19 cellular contexts compared by ENCODE assay signal in the genomic region with DNA sequence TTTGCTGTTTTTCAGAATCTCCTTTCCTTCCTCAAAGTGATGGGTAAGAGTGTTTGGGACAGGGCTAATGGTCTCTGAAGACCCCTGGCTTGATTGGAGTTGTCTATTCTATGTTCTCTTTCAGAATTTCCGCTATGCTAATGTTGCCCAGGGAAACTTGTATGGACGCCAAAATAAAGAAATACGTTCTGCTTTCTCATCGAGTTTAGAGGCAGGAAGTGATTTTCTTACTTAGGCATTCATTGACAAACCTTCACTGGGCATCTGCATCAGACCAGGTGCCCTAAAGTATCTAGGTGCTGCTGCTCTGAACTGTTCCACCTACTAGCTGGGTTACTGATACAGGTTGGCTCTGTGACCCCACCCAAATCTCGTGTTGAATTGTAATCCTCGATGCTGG.
A peak's percentile ranks its signal among the peaks of the same experiment; 100 is the strongest.
DNase-seq lines count a peak whose midpoint lies in the region; ATAC-seq and TF ChIP-seq lines count a peak whose summit lies in the region.
"Had no signal": no experiment of that assay in that cellular context is flagged by ENCODE, and none has a peak within 500 bp of the region (broad histone marks: within the 10 kb centered on the region; RNA-seq: fewer than 3 reads in every experiment).

No MANE protein-coding gene starts in this region.

- H4K20me1 ChIP-seq in mammary epithelial cell (ENCODE audit: insufficient read depth, low read length), result no peaks in the 10 kb centered on the region
- H4K20me1 ChIP-seq: BLaER1 had no signal

- H3K27ac ChIP-seq in mammary epithelial cell (ENCODE audit: insufficient read depth, low read depth, low read length), result no peak overlapping the region
- H3K27ac ChIP-seq in breast epithelium, result no peak overlapping the region
- no peak overlapping the region for H3K27ac ChIP-seq in esophagus squamous epithelium
- H3K27ac ChIP-seq: 22Rv1, BLaER1, C4-2B, GM23248 had no signal

- no peak overlapping the region for H3K27ac Mint-ChIP-seq in effector memory CD8-positive, alpha-beta T cell
- H3K27ac Mint-ChIP-seq: B cell; CD4-positive, CD25-positive, alpha-beta regulatory T cell; CD8-positive, alpha-beta T cell had no signal

- H3K27me3 ChIP-seq in mammary epithelial cell (ENCODE audit: insufficient read depth, low read length), result no peaks in the 10 kb centered on the region
- no peaks in the 10 kb centered on the region for H3K27me3 ChIP-seq in breast epithelium
- no peaks in the 10 kb centered on the region for H3K27me3 ChIP-seq in esophagus squamous epithelium
- H3K27me3 ChIP-seq: BLaER1 had no signal

- H3K4me1 ChIP-seq in mammary epithelial cell (ENCODE audit: insufficient read depth, low read length), result no peaks in the 10 kb centered on the region
- H3K4me1 ChIP-seq in breast epithelium, result no peaks in the 10 kb centered on the region
- no peaks in the 10 kb centered on the region for H3K4me1 ChIP-seq in esophagus squamous epithelium
- H3K4me1 ChIP-seq: BLaER1, Caco-2 had no signal

- dilution Hi-C loops in mammary epithelial cell (cut with HindIII; ENCODE audit: low sequenced_read_pairs), result no loop called here

- H3K4me1 Mint-ChIP-seq in effector memory CD8-positive, alpha-beta T cell (ENCODE audit: low read depth in 2 of 2), result no peaks in the 10 kb centered on the region
- H3K4me1 Mint-ChIP-seq: B cell; CD4-positive, CD25-positive, alpha-beta regulatory T cell had no signal

- no peaks in the 10 kb centered on the region for H3K36me3 ChIP-seq in mammary epithelial cell (ENCODE audit: insufficient read depth, low read length)
- no peaks in the 10 kb centered on the region for H3K36me3 ChIP-seq in breast epithelium
- H3K36me3 ChIP-seq in esophagus squamous epithelium, result no peaks in the 10 kb centered on the region
- H3K36me3 ChIP-seq: BLaER1 had no signal

- TF ChIP-seq POLR2A in breast epithelium (IDR thresholded peaks at IDR 0.05), result no peak
- TF ChIP-seq POLR2A in esophagus squamous epithelium (IDR thresholded peaks at IDR 0.05), result no peak

- 15% methylated on average over 6 of the region's 6 CpGs for WGBS in mammary epithelial cell (ENCODE audit: low coverage, missing lambda C conversion rate)
- WGBS in esophagus squamous epithelium, 2 donors, result 61 to 78% methylated on average over 6 of the region's 6 CpGs

- H2AFZ ChIP-seq in mammary epithelial cell (ENCODE audit: low read depth, low read length), result no peak overlapping the region
- H2AFZ ChIP-seq: GM23248 had no signal

- intact Hi-C loops in mammary epithelial cell (cut with micrococcal nuclease) (no loop called here), breast epithelium (cut with DNase I; ENCODE audit: low total_unique reads) (no loop called here), esophagus squamous epithelium (cut with DNase I) (no loop called here)

- H3K4me2 ChIP-seq in mammary epithelial cell (ENCODE audit: insufficient read depth, low read depth, low read length), result no peak overlapping the region
- H3K4me2 ChIP-seq: BLaER1 had no signal

- H3K79me2 ChIP-seq in mammary epithelial cell (ENCODE audit: insufficient read depth, low read length), result no peaks in the 10 kb centered on the region

- peak; percentile 47 for DNase-seq in mammary epithelial cell
- DNase-seq in breast epithelium (ENCODE audit: low spot score in 2 of 2), result no peak
- peak; percentile 49 for DNase-seq in astrocyte of the hippocampus (ENCODE audit: low read depth, low spot score)
- peak; percentile 75 for DNase-seq in kidney glomerular epithelial cell (lab: John Stamatoyannopoulos, UW)
- no peak for DNase-seq in effector memory CD8-positive, alpha-beta T cell
- DNase-seq in esophagus squamous epithelium (lab: John Stamatoyannopoulos, UW), result no peak
- DNase-seq in pons (ENCODE audit: low spot score), result no peak
- DNase-seq: Caco-2; CD4-positive, CD25-positive, alpha-beta regulatory T cell; CD8-positive, alpha-beta T cell; DMS153; DND-41; GM23248; H7; HCEC 1CT had no signal

- no peak for TF ChIP-seq CTCF in mammary epithelial cell (conservative IDR thresholded peaks at IDR 0.05 in 1 of 2, IDR thresholded peaks at IDR 0.05 in 1 of 2; ENCODE audit: extremely low read depth in 1 of 2, insufficient read depth in 1 of 2, low read depth in 1 of 2, low read length in 2 of 2)
- TF ChIP-seq CTCF in breast epithelium (IDR thresholded peaks at IDR 0.05), result no peak
- no peak for TF ChIP-seq CTCF in esophagus squamous epithelium (IDR thresholded peaks at IDR 0.05)

- BruUV-seq in mammary epithelial cell (replicated peaks; lab: Mats Ljungman, UMichigan), result no TSS peak

- no peak overlapping the region for H3K4me3 ChIP-seq in mammary epithelial cell (replicated peaks in 1 of 3; ENCODE audit: insufficient read depth in 1 of 3, low read depth in 2 of 3, low read length in 3 of 3)
- H3K4me3 ChIP-seq in breast epithelium, result no peak overlapping the region
- no peak overlapping the region for H3K4me3 ChIP-seq in esophagus squamous epithelium
- H3K4me3 ChIP-seq: BLaER1, GM23248 had no signal

- peaks cover 5 to 9% of the 10 kb centered on the region in 2 donors for H3K9me3 Mint-ChIP-seq in effector memory CD8-positive, alpha-beta T cell

- H3K9me3 ChIP-seq in mammary epithelial cell (replicated peaks; ENCODE audit: insufficient read depth, low read length) (peaks cover 18% of the 10 kb centered on the region), breast epithelium (no peaks in the 10 kb centered on the region), esophagus squamous epithelium (no peaks in the 10 kb centered on the region)
- H3K9me3 ChIP-seq: BLaER1, Caco-2 had no signal

- in situ Hi-C loops in mammary epithelial cell (cut with MboI; ENCODE audit: low sequenced_read_pairs in 2 of 2), result no loop called here

- H3K36me3 Mint-ChIP-seq in effector memory CD8-positive, alpha-beta T cell (ENCODE audit: insufficient read depth), result no peaks in the 10 kb centered on the region
- H3K36me3 Mint-ChIP-seq: CD4-positive, CD25-positive, alpha-beta regulatory T cell; CD8-positive, alpha-beta T cell had no signal

- CTCF ChIA-PET in mammary epithelial cell (lab: Charles Lee; ENCODE audit: low non-redundant PET), result no interaction called here

- no peak overlapping the region for H3K9ac ChIP-seq in mammary epithelial cell (ENCODE audit: insufficient read depth, low read length)
- H3K9ac ChIP-seq: BLaER1, GM23248 had no signal

- no peak overlapping the region for H3K4me3 Mint-ChIP-seq in effector memory CD8-positive, alpha-beta T cell
- H3K4me3 Mint-ChIP-seq: B cell; CD4-positive, CD25-positive, alpha-beta regulatory T cell; CD8-positive, alpha-beta T cell had no signal

- no peak for ATAC-seq in effector memory CD8-positive, alpha-beta T cell (replicated peaks)
- ATAC-seq: CD8-positive, alpha-beta T cell had no signal

- H3K27me3 Mint-ChIP-seq in effector memory CD8-positive, alpha-beta T cell, result no peaks in the 10 kb centered on the region
- H3K27me3 Mint-ChIP-seq: B cell; CD4-positive, CD25-positive, alpha-beta regulatory T cell had no signal

Comparison
In these comparisons a context has a peak if more than half of its experiments do, and no peak if none do; other contexts are left out.
1. DNase-seq: peak in mammary epithelial cell (single experiment), astrocyte of the hippocampus (single experiment) and kidney glomerular epithelial cell (single experiment); none in breast epithelium (0 of 2), effector memory CD8-positive, alpha-beta T cell (0 of 3), esophagus squamous epithelium (single experiment) and pons (single experiment).